ENCODE assay signal across 23 cellular contexts in the genomic region with DNA sequence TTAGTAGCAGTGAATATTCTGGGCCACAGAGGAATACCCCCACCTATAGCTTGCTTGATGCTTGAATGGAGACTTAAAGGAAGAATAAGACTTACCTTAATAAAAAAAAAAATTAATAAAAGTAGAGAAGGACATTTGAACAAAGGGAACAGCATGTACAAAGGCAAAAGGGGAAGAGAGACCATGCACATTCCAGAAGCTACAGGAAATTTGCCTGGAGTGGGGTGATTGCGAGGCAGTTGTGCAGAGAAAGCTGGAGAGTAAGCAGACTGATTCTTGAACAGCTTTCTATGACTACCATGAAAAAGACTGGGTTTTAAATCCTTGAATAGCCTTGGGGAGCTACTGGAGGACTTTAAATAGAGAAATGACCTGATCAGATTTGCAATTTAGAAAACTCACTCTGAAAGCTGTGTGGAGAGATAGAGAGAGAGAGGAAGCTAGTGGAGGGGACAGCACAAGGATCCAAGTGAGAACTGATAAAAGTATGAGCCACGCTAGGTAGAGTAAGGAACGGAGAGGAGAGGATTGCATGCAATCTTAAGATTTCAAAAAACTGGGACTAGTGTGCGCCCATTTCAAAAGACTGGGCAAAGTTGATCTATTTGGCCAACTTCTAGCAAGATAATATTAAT.
"Had no signal": no experiment of that assay in that cellular context is flagged by ENCODE, and none has a peak within 500 bp of the region (broad histone marks: within the 10 kb centered on the region; RNA-seq: fewer than 3 reads in every experiment).

No MANE protein-coding gene starts in this region.

- H3K36me3 Mint-ChIP-seq: activated CD4-positive, alpha-beta memory T cell treated with anti-CD3 and anti-CD28 coated beads for 36 hours; activated naive CD4-positive, alpha-beta T cell treated with anti-CD3 and anti-CD28 coated beads, Interleukin-2, amount 10 ng/mL, durations not matched to agents 7 days and 5 days; activated naive CD8-positive, alpha-beta T cell treated with anti-CD3 and anti-CD28 coated beads for 36 hours had no signal

- H3K27ac ChIP-seq: brain microvascular endothelial cell, cardiac muscle cell, PC-9, VCaP had no signal

- H3K27me3 ChIP-seq: brain microvascular endothelial cell, cardiac muscle cell, MG63 had no signal

- ATAC-seq: activated T-helper 17 cell treated with anti-CD3 and anti-CD28 coated beads, Interleukin-2, amount 50 U/mL, for 72 hours had no signal

- H3K4me1 Mint-ChIP-seq: activated T-helper 17 cell treated with anti-CD3 and anti-CD28 coated beads, Interleukin-2, amount 50 U/mL, for 72 hours had no signal

- H3K4me3 ChIP-seq: cardiac muscle cell, MG63, PC-9 had no signal

- H3K27me3 Mint-ChIP-seq: activated CD4-positive, alpha-beta memory T cell treated with anti-CD3 and anti-CD28 coated beads for 36 hours; activated CD4-positive, alpha-beta T cell treated with anti-CD3 and anti-CD28 coated beads, Interleukin-2, amount 10 ng/mL, durations not matched to agents 7 days and 5 days; activated naive CD4-positive, alpha-beta T cell treated with anti-CD3 and anti-CD28 coated beads, Interleukin-2, amount 10 ng/mL, durations not matched to agents 7 days and 5 days; activated naive CD8-positive, alpha-beta T cell treated with anti-CD3 and anti-CD28 coated beads for 36 hours; activated T-helper 17 cell treated with anti-CD3 and anti-CD28 coated beads, Interleukin-2, amount 50 U/mL, for 72 hours had no signal

- DNase-seq: activated CD4-positive, alpha-beta memory T cell treated with anti-CD3 and anti-CD28 coated beads for 36 hours; activated CD4-positive, alpha-beta T cell treated with anti-CD3 and anti-CD28 coated beads, Interleukin-2, amount 10 ng/mL, durations not matched to agents 7 days and 5 days; activated CD4-positive, CD25-positive, alpha-beta regulatory T cell; activated gamma-delta T cell treated with Interleukin-2 at 50 U/mL for 16 hours; activated naive CD4-positive, alpha-beta T cell treated with anti-CD3 and anti-CD28 coated beads, Interleukin-2, amount 10 ng/mL, durations not matched to agents 7 days and 5 days; activated naive CD8-positive, alpha-beta T cell treated with anti-CD3 and anti-CD28 coated beads for 36 hours; activated T-cell treated with anti-CD3 and anti-CD28 coated beads for 4 hours; activated T-cell treated with anti-CD3 and anti-CD28 coated beads, Interleukin-2, amount 50 U/mL, for 48 hours; brain microvascular endothelial cell; MG63; MV-4-11; NCI-H1092 treated with DMSO at 0.1 percent for 48 hours; NCI-H1417 treated with DMSO at 0.1 percent for 48 hours; NCI-H1694 treated with DMSO at 0.1 percent for 48 hours; NCI-H2029 treated with DMSO at 0.1 percent for 48 hours; NCI-H510A treated with DMSO at 0.1 percent for 48 hours; PC-9; SIG-M5; T-helper 2 cell; T1000 had no signal

- H3K27ac Mint-ChIP-seq: activated CD4-positive, alpha-beta memory T cell treated with anti-CD3 and anti-CD28 coated beads for 36 hours; activated CD4-positive, alpha-beta T cell treated with anti-CD3 and anti-CD28 coated beads, Interleukin-2, amount 10 ng/mL, durations not matched to agents 7 days and 5 days; activated naive CD4-positive, alpha-beta T cell treated with anti-CD3 and anti-CD28 coated beads, Interleukin-2, amount 10 ng/mL, durations not matched to agents 7 days and 5 days; activated naive CD8-positive, alpha-beta T cell treated with anti-CD3 and anti-CD28 coated beads for 36 hours; activated T-helper 17 cell treated with anti-CD3 and anti-CD28 coated beads, Interleukin-2, amount 50 U/mL, for 72 hours had no signal

- H3K9me3 ChIP-seq: MG63 had no signal

- H2AFZ ChIP-seq: PC-9 had no signal

- H3K4me3 Mint-ChIP-seq: activated CD4-positive, alpha-beta memory T cell treated with anti-CD3 and anti-CD28 coated beads for 36 hours; activated CD4-positive, alpha-beta T cell treated with anti-CD3 and anti-CD28 coated beads, Interleukin-2, amount 10 ng/mL, durations not matched to agents 7 days and 5 days; activated naive CD4-positive, alpha-beta T cell treated with anti-CD3 and anti-CD28 coated beads, Interleukin-2, amount 10 ng/mL, durations not matched to agents 7 days and 5 days; activated naive CD8-positive, alpha-beta T cell treated with anti-CD3 and anti-CD28 coated beads for 36 hours; activated T-helper 17 cell treated with anti-CD3 and anti-CD28 coated beads, Interleukin-2, amount 50 U/mL, for 72 hours had no signal

- H3K4me2 ChIP-seq: PC-9 had no signal

- H3K9me3 Mint-ChIP-seq: activated CD4-positive, alpha-beta memory T cell treated with anti-CD3 and anti-CD28 coated beads for 36 hours; activated naive CD4-positive, alpha-beta T cell treated with anti-CD3 and anti-CD28 coated beads, Interleukin-2, amount 10 ng/mL, durations not matched to agents 7 days and 5 days; activated naive CD8-positive, alpha-beta T cell treated with anti-CD3 and anti-CD28 coated beads for 36 hours; activated T-helper 17 cell treated with anti-CD3 and anti-CD28 coated beads, Interleukin-2, amount 50 U/mL, for 72 hours had no signal

- H3K36me3 ChIP-seq: brain microvascular endothelial cell, cardiac muscle cell, MG63 had no signal
